In the genomic region with DNA sequence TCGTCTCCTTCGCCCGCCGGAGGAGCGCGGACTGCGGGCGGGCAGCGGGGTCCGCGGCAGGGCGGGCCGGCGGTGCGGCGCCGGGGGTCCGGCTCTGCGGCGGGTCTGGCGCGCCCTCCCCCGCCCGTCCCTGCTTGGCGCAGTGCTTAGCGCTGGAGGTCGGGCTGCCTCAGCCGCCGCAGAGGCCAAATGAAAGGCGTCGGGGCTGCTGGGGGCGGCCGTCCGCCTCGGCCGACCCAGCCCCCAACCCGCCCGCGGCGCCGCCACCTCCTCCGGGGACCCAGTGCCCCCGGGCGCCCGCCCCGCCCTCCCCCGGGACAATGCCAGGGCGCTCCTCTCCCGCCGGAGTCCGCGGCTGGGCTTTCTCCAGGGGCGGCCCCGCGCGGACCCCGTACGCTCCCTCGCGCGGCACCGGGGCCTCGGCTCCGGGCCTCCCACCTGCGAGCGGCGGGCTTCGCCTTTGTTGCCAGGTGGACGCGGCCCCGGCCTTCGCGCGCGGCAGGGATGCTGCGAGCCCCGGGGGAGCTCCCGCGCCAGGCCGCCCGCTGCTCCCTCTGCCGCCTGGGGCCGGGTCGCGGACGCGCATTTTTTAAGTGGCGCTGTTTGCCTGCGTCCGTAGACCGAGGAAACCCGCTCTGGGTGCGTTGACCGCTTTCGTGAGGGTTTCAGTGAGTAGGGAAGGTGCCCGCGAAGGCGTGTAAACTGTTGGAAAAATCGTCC, we compare ENCODE assay signal across 1 cellular context.
TF ChIP-seq lines count a peak whose summit lies in the region.

No MANE protein-coding gene starts in this region.

TF ChIP-seq in K562, 482 proteins besides CTCF, POLR2A, EP300 and RAD21 (continued from another document and continues in another):
- TF ChIP-seq, protein P1, sequence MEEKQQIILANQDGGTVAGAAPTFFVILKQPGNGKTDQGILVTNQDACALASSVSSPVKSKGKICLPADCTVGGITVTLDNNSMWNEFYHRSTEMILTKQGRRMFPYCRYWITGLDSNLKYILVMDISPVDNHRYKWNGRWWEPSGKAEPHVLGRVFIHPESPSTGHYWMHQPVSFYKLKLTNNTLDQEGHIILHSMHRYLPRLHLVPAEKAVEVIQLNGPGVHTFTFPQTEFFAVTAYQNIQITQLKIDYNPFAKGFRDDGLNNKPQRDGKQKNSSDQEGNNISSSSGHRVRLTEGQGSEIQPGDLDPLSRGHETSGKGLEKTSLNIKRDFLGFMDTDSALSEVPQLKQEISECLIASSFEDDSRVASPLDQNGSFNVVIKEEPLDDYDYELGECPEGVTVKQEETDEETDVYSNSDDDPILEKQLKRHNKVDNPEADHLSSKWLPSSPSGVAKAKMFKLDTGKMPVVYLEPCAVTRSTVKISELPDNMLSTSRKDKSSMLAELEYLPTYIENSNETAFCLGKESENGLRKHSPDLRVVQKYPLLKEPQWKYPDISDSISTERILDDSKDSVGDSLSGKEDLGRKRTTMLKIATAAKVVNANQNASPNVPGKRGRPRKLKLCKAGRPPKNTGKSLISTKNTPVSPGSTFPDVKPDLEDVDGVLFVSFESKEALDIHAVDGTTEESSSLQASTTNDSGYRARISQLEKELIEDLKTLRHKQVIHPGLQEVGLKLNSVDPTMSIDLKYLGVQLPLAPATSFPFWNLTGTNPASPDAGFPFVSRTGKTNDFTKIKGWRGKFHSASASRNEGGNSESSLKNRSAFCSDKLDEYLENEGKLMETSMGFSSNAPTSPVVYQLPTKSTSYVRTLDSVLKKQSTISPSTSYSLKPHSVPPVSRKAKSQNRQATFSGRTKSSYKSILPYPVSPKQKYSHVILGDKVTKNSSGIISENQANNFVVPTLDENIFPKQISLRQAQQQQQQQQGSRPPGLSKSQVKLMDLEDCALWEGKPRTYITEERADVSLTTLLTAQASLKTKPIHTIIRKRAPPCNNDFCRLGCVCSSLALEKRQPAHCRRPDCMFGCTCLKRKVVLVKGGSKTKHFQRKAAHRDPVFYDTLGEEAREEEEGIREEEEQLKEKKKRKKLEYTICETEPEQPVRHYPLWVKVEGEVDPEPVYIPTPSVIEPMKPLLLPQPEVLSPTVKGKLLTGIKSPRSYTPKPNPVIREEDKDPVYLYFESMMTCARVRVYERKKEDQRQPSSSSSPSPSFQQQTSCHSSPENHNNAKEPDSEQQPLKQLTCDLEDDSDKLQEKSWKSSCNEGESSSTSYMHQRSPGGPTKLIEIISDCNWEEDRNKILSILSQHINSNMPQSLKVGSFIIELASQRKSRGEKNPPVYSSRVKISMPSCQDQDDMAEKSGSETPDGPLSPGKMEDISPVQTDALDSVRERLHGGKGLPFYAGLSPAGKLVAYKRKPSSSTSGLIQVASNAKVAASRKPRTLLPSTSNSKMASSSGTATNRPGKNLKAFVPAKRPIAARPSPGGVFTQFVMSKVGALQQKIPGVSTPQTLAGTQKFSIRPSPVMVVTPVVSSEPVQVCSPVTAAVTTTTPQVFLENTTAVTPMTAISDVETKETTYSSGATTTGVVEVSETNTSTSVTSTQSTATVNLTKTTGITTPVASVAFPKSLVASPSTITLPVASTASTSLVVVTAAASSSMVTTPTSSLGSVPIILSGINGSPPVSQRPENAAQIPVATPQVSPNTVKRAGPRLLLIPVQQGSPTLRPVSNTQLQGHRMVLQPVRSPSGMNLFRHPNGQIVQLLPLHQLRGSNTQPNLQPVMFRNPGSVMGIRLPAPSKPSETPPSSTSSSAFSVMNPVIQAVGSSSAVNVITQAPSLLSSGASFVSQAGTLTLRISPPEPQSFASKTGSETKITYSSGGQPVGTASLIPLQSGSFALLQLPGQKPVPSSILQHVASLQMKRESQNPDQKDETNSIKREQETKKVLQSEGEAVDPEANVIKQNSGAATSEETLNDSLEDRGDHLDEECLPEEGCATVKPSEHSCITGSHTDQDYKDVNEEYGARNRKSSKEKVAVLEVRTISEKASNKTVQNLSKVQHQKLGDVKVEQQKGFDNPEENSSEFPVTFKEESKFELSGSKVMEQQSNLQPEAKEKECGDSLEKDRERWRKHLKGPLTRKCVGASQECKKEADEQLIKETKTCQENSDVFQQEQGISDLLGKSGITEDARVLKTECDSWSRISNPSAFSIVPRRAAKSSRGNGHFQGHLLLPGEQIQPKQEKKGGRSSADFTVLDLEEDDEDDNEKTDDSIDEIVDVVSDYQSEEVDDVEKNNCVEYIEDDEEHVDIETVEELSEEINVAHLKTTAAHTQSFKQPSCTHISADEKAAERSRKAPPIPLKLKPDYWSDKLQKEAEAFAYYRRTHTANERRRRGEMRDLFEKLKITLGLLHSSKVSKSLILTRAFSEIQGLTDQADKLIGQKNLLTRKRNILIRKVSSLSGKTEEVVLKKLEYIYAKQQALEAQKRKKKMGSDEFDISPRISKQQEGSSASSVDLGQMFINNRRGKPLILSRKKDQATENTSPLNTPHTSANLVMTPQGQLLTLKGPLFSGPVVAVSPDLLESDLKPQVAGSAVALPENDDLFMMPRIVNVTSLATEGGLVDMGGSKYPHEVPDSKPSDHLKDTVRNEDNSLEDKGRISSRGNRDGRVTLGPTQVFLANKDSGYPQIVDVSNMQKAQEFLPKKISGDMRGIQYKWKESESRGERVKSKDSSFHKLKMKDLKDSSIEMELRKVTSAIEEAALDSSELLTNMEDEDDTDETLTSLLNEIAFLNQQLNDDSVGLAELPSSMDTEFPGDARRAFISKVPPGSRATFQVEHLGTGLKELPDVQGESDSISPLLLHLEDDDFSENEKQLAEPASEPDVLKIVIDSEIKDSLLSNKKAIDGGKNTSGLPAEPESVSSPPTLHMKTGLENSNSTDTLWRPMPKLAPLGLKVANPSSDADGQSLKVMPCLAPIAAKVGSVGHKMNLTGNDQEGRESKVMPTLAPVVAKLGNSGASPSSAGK (IDR thresholded peaks at IDR 0.05): no peak
- TF ChIP-seq ZFP36 (IDR thresholded peaks at IDR 0.05; ENCODE audit: low read depth, low read length, partially characterized antibody) (no peak), KAT8 (IDR thresholded peaks at IDR 0.05; ENCODE audit: low read depth) (no peak), ZSCAN32 (CRISPR knock-in tag; IDR thresholded peaks at IDR 0.05) (no peak), HNRNPUL1 (IDR thresholded peaks at IDR 0.05; ENCODE audit: low read length) (no peak), ATF1 (CRISPR knock-in tag; IDR thresholded peaks at IDR 0.05) (no peak), ATF1 (tag; IDR thresholded peaks at IDR 0.05) (no peak), FIP1L1 (IDR thresholded peaks at IDR 0.05; ENCODE audit: low read depth, low read length, poor library complexity, severe bottlenecking) (no peak), TAF7 (tag; IDR thresholded peaks at IDR 0.05) (no peak), PHF20 (IDR thresholded peaks at IDR 0.05; ENCODE audit: partially characterized antibody) (no peak), HDAC6 (IDR thresholded peaks at IDR 0.05; ENCODE audit: low read depth, low read length) (no peak), ZNF583 (CRISPR knock-in tag; IDR thresholded peaks at IDR 0.05) (no peak), CHD4 (IDR thresholded peaks at IDR 0.05; ENCODE audit: insufficient read depth, insufficient replicate concordance, low read depth, low read length, poor library complexity, severe bottlenecking) (no peak), TRIM28 (IDR thresholded peaks at IDR 0.05) (no peak), HDAC3 (IDR thresholded peaks at IDR 0.05; ENCODE audit: borderline replicate concordance, partially characterized antibody) (no peak), POLR2AphosphoS2 (IDR thresholded peaks at IDR 0.05; ENCODE audit: low read length) (no peak), ZNF644 (tag; IDR thresholded peaks at IDR 0.05; ENCODE audit: low read depth) (no peak)
- TF ChIP-seq, protein P2, sequence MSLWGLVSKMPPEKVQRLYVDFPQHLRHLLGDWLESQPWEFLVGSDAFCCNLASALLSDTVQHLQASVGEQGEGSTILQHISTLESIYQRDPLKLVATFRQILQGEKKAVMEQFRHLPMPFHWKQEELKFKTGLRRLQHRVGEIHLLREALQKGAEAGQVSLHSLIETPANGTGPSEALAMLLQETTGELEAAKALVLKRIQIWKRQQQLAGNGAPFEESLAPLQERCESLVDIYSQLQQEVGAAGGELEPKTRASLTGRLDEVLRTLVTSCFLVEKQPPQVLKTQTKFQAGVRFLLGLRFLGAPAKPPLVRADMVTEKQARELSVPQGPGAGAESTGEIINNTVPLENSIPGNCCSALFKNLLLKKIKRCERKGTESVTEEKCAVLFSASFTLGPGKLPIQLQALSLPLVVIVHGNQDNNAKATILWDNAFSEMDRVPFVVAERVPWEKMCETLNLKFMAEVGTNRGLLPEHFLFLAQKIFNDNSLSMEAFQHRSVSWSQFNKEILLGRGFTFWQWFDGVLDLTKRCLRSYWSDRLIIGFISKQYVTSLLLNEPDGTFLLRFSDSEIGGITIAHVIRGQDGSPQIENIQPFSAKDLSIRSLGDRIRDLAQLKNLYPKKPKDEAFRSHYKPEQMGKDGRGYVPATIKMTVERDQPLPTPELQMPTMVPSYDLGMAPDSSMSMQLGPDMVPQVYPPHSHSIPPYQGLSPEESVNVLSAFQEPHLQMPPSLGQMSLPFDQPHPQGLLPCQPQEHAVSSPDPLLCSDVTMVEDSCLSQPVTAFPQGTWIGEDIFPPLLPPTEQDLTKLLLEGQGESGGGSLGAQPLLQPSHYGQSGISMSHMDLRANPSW (CRISPR knock-in tag; IDR thresholded peaks at IDR 0.05): peak; percentile 17; the same call in 1 of the 2 replicates
- TF ChIP-seq, protein P3, sequence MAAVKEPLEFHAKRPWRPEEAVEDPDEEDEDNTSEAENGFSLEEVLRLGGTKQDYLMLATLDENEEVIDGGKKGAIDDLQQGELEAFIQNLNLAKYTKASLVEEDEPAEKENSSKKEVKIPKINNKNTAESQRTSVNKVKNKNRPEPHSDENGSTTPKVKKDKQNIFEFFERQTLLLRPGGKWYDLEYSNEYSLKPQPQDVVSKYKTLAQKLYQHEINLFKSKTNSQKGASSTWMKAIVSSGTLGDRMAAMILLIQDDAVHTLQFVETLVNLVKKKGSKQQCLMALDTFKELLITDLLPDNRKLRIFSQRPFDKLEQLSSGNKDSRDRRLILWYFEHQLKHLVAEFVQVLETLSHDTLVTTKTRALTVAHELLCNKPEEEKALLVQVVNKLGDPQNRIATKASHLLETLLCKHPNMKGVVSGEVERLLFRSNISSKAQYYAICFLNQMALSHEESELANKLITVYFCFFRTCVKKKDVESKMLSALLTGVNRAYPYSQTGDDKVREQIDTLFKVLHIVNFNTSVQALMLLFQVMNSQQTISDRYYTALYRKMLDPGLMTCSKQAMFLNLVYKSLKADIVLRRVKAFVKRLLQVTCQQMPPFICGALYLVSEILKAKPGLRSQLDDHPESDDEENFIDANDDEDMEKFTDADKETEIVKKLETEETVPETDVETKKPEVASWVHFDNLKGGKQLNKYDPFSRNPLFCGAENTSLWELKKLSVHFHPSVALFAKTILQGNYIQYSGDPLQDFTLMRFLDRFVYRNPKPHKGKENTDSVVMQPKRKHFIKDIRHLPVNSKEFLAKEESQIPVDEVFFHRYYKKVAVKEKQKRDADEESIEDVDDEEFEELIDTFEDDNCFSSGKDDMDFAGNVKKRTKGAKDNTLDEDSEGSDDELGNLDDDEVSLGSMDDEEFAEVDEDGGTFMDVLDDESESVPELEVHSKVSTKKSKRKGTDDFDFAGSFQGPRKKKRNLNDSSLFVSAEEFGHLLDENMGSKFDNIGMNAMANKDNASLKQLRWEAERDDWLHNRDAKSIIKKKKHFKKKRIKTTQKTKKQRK (IDR thresholded peaks at IDR 0.05; ENCODE audit: borderline replicate concordance, low read depth, low read length): no peak
- TF ChIP-seq, protein P4, sequence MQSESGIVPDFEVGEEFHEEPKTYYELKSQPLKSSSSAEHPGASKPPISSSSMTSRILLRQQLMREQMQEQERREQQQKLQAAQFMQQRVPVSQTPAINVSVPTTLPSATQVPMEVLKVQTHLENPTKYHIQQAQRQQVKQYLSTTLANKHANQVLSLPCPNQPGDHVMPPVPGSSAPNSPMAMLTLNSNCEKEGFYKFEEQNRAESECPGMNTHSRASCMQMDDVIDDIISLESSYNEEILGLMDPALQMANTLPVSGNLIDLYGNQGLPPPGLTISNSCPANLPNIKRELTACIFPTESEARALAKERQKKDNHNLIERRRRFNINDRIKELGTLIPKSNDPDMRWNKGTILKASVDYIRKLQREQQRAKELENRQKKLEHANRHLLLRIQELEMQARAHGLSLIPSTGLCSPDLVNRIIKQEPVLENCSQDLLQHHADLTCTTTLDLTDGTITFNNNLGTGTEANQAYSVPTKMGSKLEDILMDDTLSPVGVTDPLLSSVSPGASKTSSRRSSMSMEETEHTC (IDR thresholded peaks at IDR 0.05): no peak
- TF ChIP-seq, protein P5, sequence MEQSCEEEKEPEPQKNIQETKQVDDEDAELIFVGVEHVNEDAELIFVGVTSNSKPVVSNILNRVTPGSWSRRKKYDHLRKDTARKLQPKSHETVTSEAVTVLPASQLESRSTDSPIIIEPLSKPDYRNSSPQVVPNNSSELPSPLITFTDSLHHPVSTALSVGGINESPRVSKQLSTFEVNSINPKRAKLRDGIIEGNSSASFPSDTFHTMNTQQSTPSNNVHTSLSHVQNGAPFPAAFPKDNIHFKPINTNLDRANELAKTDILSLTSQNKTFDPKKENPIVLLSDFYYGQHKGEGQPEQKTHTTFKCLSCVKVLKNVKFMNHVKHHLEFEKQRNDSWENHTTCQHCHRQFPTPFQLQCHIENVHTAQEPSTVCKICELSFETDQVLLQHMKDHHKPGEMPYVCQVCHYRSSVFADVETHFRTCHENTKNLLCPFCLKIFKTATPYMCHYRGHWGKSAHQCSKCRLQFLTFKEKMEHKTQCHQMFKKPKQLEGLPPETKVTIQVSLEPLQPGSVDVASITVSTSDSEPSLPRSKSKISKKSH (CRISPR knock-in tag; IDR thresholded peaks at IDR 0.05): no peak
- TF ChIP-seq, protein P6, sequence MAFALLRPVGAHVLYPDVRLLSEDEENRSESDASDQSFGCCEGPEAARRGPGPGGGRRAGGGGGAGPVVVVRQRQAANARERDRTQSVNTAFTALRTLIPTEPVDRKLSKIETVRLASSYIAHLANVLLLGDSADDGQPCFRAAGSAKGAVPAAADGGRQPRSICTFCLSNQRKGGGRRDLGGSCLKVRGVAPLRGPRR (CRISPR knock-in tag; IDR thresholded peaks at IDR 0.05): no peak
- TF ChIP-seq, protein P7, sequence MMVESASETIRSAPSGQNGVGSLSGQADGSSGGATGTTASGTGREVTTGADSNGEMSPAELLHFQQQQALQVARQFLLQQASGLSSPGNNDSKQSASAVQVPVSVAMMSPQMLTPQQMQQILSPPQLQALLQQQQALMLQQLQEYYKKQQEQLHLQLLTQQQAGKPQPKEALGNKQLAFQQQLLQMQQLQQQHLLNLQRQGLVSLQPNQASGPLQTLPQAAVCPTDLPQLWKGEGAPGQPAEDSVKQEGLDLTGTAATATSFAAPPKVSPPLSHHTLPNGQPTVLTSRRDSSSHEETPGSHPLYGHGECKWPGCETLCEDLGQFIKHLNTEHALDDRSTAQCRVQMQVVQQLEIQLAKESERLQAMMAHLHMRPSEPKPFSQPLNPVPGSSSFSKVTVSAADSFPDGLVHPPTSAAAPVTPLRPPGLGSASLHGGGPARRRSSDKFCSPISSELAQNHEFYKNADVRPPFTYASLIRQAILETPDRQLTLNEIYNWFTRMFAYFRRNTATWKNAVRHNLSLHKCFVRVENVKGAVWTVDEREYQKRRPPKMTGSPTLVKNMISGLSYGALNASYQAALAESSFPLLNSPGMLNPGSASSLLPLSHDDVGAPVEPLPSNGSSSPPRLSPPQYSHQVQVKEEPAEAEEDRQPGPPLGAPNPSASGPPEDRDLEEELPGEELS (CRISPR knock-in tag; IDR thresholded peaks at IDR 0.05; ENCODE audit: borderline replicate concordance): no peak
